1 cellular context compared by ENCODE assay signal in genomic region chr22:31377609-31378008, GRCh38.
TF ChIP-seq lines count a peak whose summit lies in the region.

No MANE protein-coding gene starts in this region.

TF ChIP-seq in GM23338, 12 proteins besides CTCF, POLR2A, EP300 and RAD21 (continued from another document):
- TF ChIP-seq ZNF462 (CRISPR knock-in tag; IDR thresholded peaks at IDR 0.05) (no peak), EZH2 (IDR thresholded peaks at IDR 0.05; ENCODE audit: low read depth, unreplicated experiment) (no peak), ZNF114 (CRISPR knock-in tag; IDR thresholded peaks at IDR 0.05) (no peak), ZNF331 (CRISPR knock-in tag; IDR thresholded peaks at IDR 0.05; ENCODE audit: low read depth) (no peak), CREB1 (CRISPR knock-in tag; IDR thresholded peaks at IDR 0.05; ENCODE audit: low read depth) (no peak)
TF ChIP-seq in GM23338: peak in this region for 0.
